ENCODE assay signal across 1 cellular context in genomic region chr1:77084457-77084856, GRCh38.
TF ChIP-seq lines count a peak whose summit lies in the region.

No MANE protein-coding gene starts in this region.

TF ChIP-seq in GM23338, 12 proteins besides CTCF, POLR2A, EP300 and RAD21 (continued from another document):
- TF ChIP-seq ZNF462 (CRISPR knock-in tag; IDR thresholded peaks at IDR 0.05): no peak
- TF ChIP-seq EZH2 (IDR thresholded peaks at IDR 0.05; ENCODE audit: low read depth, unreplicated experiment): no peak
- TF ChIP-seq NANOG (IDR thresholded peaks at IDR 0.05; ENCODE audit: borderline replicate concordance): no peak
